ENCODE assay signal across 7 cellular contexts in the genomic region with DNA sequence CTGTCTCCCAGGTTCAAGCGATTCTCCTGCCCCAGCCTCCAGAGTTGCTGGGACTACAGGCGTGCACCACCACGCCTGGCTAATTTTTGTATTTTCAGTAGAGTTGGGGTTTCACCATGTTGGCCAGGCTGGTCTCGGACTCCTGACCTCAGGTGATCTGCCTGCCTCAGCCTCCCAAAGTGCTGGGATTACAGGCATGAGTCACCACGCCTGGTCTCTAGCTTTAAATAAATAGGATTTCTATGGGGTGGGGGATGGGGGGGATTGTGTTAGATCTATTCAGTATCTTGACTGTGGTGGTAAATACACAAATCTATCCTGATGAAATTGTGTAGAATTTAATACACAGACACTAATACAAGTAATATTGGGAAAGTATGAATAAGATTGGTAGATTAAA.
DNase-seq lines count a peak whose midpoint lies in the region; ATAC-seq, FAIRE-seq and TF ChIP-seq lines count a peak whose summit lies in the region.
"Not testable (repeated sequence)": the region's sequence is repeated elsewhere in the genome, so short reads cannot be mapped to it uniquely, and the experiment has no call there.

No MANE protein-coding gene starts in this region.

- not testable (repeated sequence) for H3K9me2 ChIP-seq in HCT116 (ENCODE audit: insufficient read depth)

- H3K36me3 ChIP-seq in HCT116 (ENCODE audit: control insufficient read depth in 1 of 2, insufficient read depth in 2 of 2, low read length in 2 of 2); bronchial epithelial cell (ENCODE audit: control insufficient read depth, insufficient read depth, low read length); keratinocyte (ENCODE audit: control insufficient read depth in 2 of 2, extremely low read depth in 1 of 2, insufficient read depth in 2 of 2, low read length in 2 of 2); stomach: not testable (repeated sequence)

- not testable (repeated sequence) for H4K20me1 ChIP-seq in HCT116 (ENCODE audit: insufficient read depth); keratinocyte (ENCODE audit: control insufficient read depth, extremely low read depth, insufficient read depth, low read length)

- CTCF ChIA-PET in HCT116 (lab: Charles Lee); RWPE1 (lab: Yijun Ruan, JAX): not testable (repeated sequence)

- not testable (repeated sequence) for H3K27me3 ChIP-seq in HCT116 (ENCODE audit: insufficient read depth, low read length); bronchial epithelial cell (ENCODE audit: control insufficient read depth, insufficient read depth, low read length); keratinocyte (ENCODE audit: control insufficient read depth, extremely low read depth, insufficient read depth, low read length); stomach

- H3K4me1 ChIP-seq in HCT116 (ENCODE audit: control insufficient read depth in 1 of 2, insufficient read depth in 2 of 2, low read length in 2 of 2) (peaks cover 21 to 25% of the 10 kb centered on the region in 2 experiments), keratinocyte (ENCODE audit: control insufficient read depth, extremely low read depth, insufficient read depth, low read length) (peaks cover 19% of the 10 kb centered on the region), stomach (peaks cover 0 to 12% (median 0%) of the 10 kb centered on the region in 4 donors)

- POLR2A ChIA-PET in HCT116 (lab: Charles Lee): interaction anchor here (0.6 kb wide), 1 partner anchor 17 kb away, joined by 4 read pairs; no protein-coding TSS in a partner anchor
- POLR2A ChIA-PET in RWPE1 (lab: Yijun Ruan, JAX; ENCODE audit: low non-redundant PET): not testable (repeated sequence)

- H3K9me1 ChIP-seq in keratinocyte (ENCODE audit: control insufficient read depth, extremely low read depth, insufficient read depth, low read length): not testable (repeated sequence)

- not testable (repeated sequence) for TF ChIP-seq EP300 in stomach (IDR thresholded peaks at IDR 0.05)

- not testable (repeated sequence) for FAIRE-seq in bronchial epithelial cell (lab: Jason Lieb, UNC); keratinocyte (lab: Jason Lieb, UNC)

- not testable (repeated sequence) for H3K9ac ChIP-seq in HCT116 (ENCODE audit: low read length); keratinocyte (ENCODE audit: control insufficient read depth, extremely low read depth, insufficient read depth, low read length)

- DNase-seq in HCT116 (ENCODE audit: low read depth, low spot score); RWPE1 (ENCODE audit: low spot score); epithelial cell of prostate (ENCODE audit: low read depth, low spot score); keratinocyte (ENCODE audit: low read depth, low spot score); stomach: not testable (repeated sequence)
- DNase-seq in bronchial epithelial cell (ENCODE audit: low read depth): peak; percentile 41

- not testable (repeated sequence) for TF ChIP-seq RAD21 in HCT116 (IDR thresholded peaks at IDR 0.05; ENCODE audit: low read depth)

- H3K4me3 ChIP-seq in HCT116 (replicated peaks in 1 of 2; ENCODE audit: low read depth in 1 of 2, low read length in 2 of 2); bronchial epithelial cell (ENCODE audit: low read depth, low read length); keratinocyte (ENCODE audit: control insufficient read depth in 2 of 3, extremely low read depth in 1 of 3, insufficient read depth in 2 of 3, low read depth in 1 of 3, low read length in 3 of 3); stomach: not testable (repeated sequence)

- H3K27ac ChIP-seq in HCT116 (ENCODE audit: low read depth, low read length); keratinocyte (ENCODE audit: control insufficient read depth, insufficient read depth, low read length): not testable (repeated sequence)
- H3K27ac ChIP-seq in RWPE1 (peak overlapping the region; percentile 85), VCaP (peak overlapping the region; percentile 51), epithelial cell of prostate (peak overlapping the region; percentile 78), stomach (peak overlapping the region; percentile 36 to 59 (median 49))

- intact Hi-C loops in HCT116 (cut with micrococcal nuclease); stomach (cut with DNase I; ENCODE audit: low total_unique reads): not testable (repeated sequence)

- not testable (repeated sequence) for TF ChIP-seq POLR2A in HCT116 (IDR thresholded peaks at IDR 0.05; ENCODE audit: borderline replicate concordance, extremely low read depth, insufficient read depth, insufficient read length); stomach (IDR thresholded peaks at IDR 0.05)

- peak overlapping the region; percentile 48 for H3K4me2 ChIP-seq in HCT116 (ENCODE audit: low read length)
- peak overlapping the region; percentile 58 for H3K4me2 ChIP-seq in keratinocyte (ENCODE audit: control insufficient read depth, extremely low read depth, insufficient read depth, low read depth, low read length)

- RAD21 ChIA-PET in HCT116 (lab: Charles Lee; ENCODE audit: low non-redundant PET in 1 of 2, low total read pairs in 2 of 2, uncharacterized antibody in 2 of 2, unreplicated experiment in 2 of 2): not testable (repeated sequence)

- TF ChIP-seq CTCF in HCT116 (IDR thresholded peaks at IDR 0.05 in 2 of 3, conservative IDR thresholded peaks at IDR 0.05 in 1 of 3; ENCODE audit: borderline replicate concordance in 1 of 3, insufficient read depth in 1 of 3, low read depth in 2 of 3, low read length in 2 of 3); RWPE1 (conservative IDR thresholded peaks at IDR 0.05; ENCODE audit: low read depth); VCaP (conservative IDR thresholded peaks at IDR 0.05); bronchial epithelial cell (IDR thresholded peaks at IDR 0.05; ENCODE audit: insufficient read depth, low read length, severe bottlenecking); keratinocyte (optimal IDR thresholded peaks at IDR 0.05 in 1 of 3, IDR thresholded peaks at IDR 0.05 in 1 of 3, conservative IDR thresholded peaks at IDR 0.05 in 1 of 3; ENCODE audit: extremely low read depth in 1 of 3, insufficient read depth in 2 of 3, low read length in 3 of 3); stomach (IDR thresholded peaks at IDR 0.05): not testable (repeated sequence)

- H3K79me2 ChIP-seq in HCT116 (ENCODE audit: insufficient read depth, low read length); keratinocyte (ENCODE audit: control insufficient read depth, insufficient read depth, low read length): not testable (repeated sequence)

- H2AFZ ChIP-seq in HCT116 (ENCODE audit: low read depth, low read length, poor library complexity, severe bottlenecking); keratinocyte (ENCODE audit: control insufficient read depth, low read length): not testable (repeated sequence)

- dilution Hi-C loops in keratinocyte (cut with MboI; ENCODE audit: extremely low pct_ligation_motif_present, low sequenced_read_pairs): not testable (repeated sequence)

- not testable (repeated sequence) for ATAC-seq in HCT116

- not testable (repeated sequence) for H3K9me3 ChIP-seq in HCT116 (ENCODE audit: control insufficient read depth in 1 of 2, insufficient read depth in 1 of 2, low read depth in 1 of 2, low read length in 2 of 2); keratinocyte (ENCODE audit: control insufficient read depth, low read depth, low read length); stomach

- not testable (repeated sequence) for BruUV-seq in HCT116 (replicated peaks; lab: Mats Ljungman, UMichigan)

- 66 to 85% (median 77%) methylated on average over 5 of the region's 5 CpGs for WGBS in stomach, 5 donors

TF ChIP-seq in HCT116, 20 proteins besides CTCF, POLR2A, EP300 and RAD21:
- TF ChIP-seq FOSL1 (IDR thresholded peaks at IDR 0.05; ENCODE audit: low read depth): 0 out of 2 replicates have a peak, but pooled peaks have one; percentile 8
